Comparison of ENCODE assay signal across 17 cellular contexts in the genomic region with DNA sequence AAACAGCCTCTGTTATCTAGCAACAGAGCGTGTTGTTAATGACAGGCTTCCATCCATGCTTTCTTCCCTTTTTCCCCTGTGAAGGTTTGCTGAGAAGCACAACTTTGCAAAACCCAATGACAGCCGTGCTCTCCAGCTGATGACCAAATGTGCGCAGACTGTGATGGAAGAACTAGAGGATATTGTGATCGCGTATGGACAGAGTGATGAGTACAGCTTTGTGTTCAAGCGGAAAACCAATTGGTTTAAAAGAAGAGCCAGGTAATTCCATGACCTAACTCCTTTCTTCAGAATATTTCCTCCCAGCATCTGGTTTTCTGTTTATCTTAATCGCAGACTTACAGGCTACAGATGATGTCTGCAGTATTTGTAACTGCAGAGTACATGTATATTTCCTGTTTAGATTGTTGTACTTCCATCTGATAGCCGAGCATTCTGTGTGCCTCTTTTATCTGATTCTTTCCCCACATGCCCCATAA. TPM values are rescaled to one million over a fixed set of nuclear protein-coding genes. Genes with fewer than 3 reads are reported as not detected.
DNase-seq lines count a peak whose midpoint lies in the region; ATAC-seq and TF ChIP-seq lines count a peak whose summit lies in the region.
"Had no signal": no experiment of that assay in that cellular context is flagged by ENCODE, and none has a peak within 500 bp of the region (broad histone marks: within the 10 kb centered on the region; RNA-seq: fewer than 3 reads in every experiment).

No MANE protein-coding gene starts in this region.

- peaks cover 8% of the 10 kb centered on the region for H3K36me3 ChIP-seq in CD4-positive, alpha-beta memory T cell (ENCODE audit: insufficient read depth, low read length)
- peaks cover 0 to 14% (median 0%) of the 10 kb centered on the region in 3 experiments for H3K36me3 ChIP-seq in naive thymus-derived CD4-positive, alpha-beta T cell (ENCODE audit: control insufficient read depth in 2 of 3, insufficient read depth in 3 of 3, low read length in 3 of 3)

- no peak for ATAC-seq in activated T-helper 17 cell treated with anti-CD3 and anti-CD28 coated beads, Interleukin-2, amount 50 U/mL, for 72 hours (replicated peaks)
- no peak for ATAC-seq in naive thymus-derived CD4-positive, alpha-beta T cell
- ATAC-seq in GM21381 (IDR thresholded peaks at IDR 0.05; ENCODE audit: unreplicated experiment) (no peak), GM18517 (IDR thresholded peaks at IDR 0.05; ENCODE audit: unreplicated experiment) (no peak)
- ATAC-seq: lower lobe of right lung had no signal

- no peaks in the 10 kb centered on the region for H3K9me3 ChIP-seq in CD4-positive, alpha-beta memory T cell (ENCODE audit: control insufficient read depth in 1 of 2, low read length in 2 of 2)
- H3K9me3 ChIP-seq in naive thymus-derived CD4-positive, alpha-beta T cell (ENCODE audit: control insufficient read depth in 2 of 3, low read length in 3 of 3): no peaks in the 10 kb centered on the region
- H3K9me3 ChIP-seq: lower lobe of right lung had no signal

- intact Hi-C loops in CD4-positive, alpha-beta memory T cell (cut with micrococcal nuclease): no loop called here
- intact Hi-C loops in naive thymus-derived CD4-positive, alpha-beta T cell (cut with micrococcal nuclease): loop anchor here in 1 of 2 donors (5.0 kb wide), 1 partner anchor 161 kb away; no protein-coding TSS in a partner anchor

- peak overlapping the region in 3 of 8 donors; percentile 9 to 18 (median 10) for H3K4me3 Mint-ChIP-seq in CD4-positive, alpha-beta memory T cell
- peak overlapping the region; percentile 100 for H3K4me3 Mint-ChIP-seq in HFFc6
- H3K4me3 Mint-ChIP-seq in activated T-helper 17 cell treated with anti-CD3 and anti-CD28 coated beads, Interleukin-2, amount 50 U/mL, for 72 hours: peak overlapping the region; percentile 96
- peak overlapping the region in 6 of 10 donors; percentile 27 to 99 (median 78) for H3K4me3 Mint-ChIP-seq in naive thymus-derived CD4-positive, alpha-beta T cell

- H3K27me3 ChIP-seq in CD4-positive, alpha-beta memory T cell (ENCODE audit: insufficient read depth, low read length): no peaks in the 10 kb centered on the region
- H3K27me3 ChIP-seq in naive thymus-derived CD4-positive, alpha-beta T cell (ENCODE audit: control insufficient read depth in 2 of 2, insufficient read depth in 2 of 2, low read length in 2 of 2): no peaks in the 10 kb centered on the region

- CTCF ChIA-PET in CD4-positive, alpha-beta memory T cell (lab: Charles Lee; ENCODE audit: partially characterized antibody): interaction anchor here (1.3 to 6.0 kb wide), 3 partner anchors 9 to 15 kb away, joined by 5 to 34 read pairs (median 33); partner anchors contain the start of gene LSM11
- CTCF ChIA-PET in naive thymus-derived CD4-positive, alpha-beta T cell (lab: Charles Lee): interaction anchor here (2.5 kb wide), 1 partner anchor 11 kb away, joined by 19 read pairs; the partner anchor contains the start of gene LSM11

- peak overlapping the region in 4 of 7 donors; percentile 59 to 98 (median 72) for H3K27ac Mint-ChIP-seq in CD4-positive, alpha-beta memory T cell
- H3K27ac Mint-ChIP-seq in HFFc6: peak overlapping the region; percentile 41; the same call in 1 of the 2 replicates
- H3K27ac Mint-ChIP-seq in activated T-helper 17 cell treated with anti-CD3 and anti-CD28 coated beads, Interleukin-2, amount 50 U/mL, for 72 hours: no peak overlapping the region
- peak overlapping the region in 3 of 9 donors; percentile 38 to 92 (median 38) for H3K27ac Mint-ChIP-seq in naive thymus-derived CD4-positive, alpha-beta T cell

- H3K36me3 Mint-ChIP-seq in CD4-positive, alpha-beta memory T cell: peaks cover 12 to 25% of the 10 kb centered on the region in 2 donors
- H3K36me3 Mint-ChIP-seq in HFFc6 (ENCODE audit: low read depth): peaks cover 9% of the 10 kb centered on the region
- H3K36me3 Mint-ChIP-seq in activated T-helper 17 cell treated with anti-CD3 and anti-CD28 coated beads, Interleukin-2, amount 50 U/mL, for 72 hours (ENCODE audit: low read depth): peaks cover 68% of the 10 kb centered on the region
- H3K36me3 Mint-ChIP-seq in naive thymus-derived CD4-positive, alpha-beta T cell: peaks cover 0 to 27% (median 13%) of the 10 kb centered on the region in 5 donors

- no peaks in the 10 kb centered on the region for H3K27me3 Mint-ChIP-seq in CD4-positive, alpha-beta memory T cell
- no peaks in the 10 kb centered on the region for H3K27me3 Mint-ChIP-seq in HFFc6 (ENCODE audit: insufficient read depth)
- no peaks in the 10 kb centered on the region for H3K27me3 Mint-ChIP-seq in activated T-helper 17 cell treated with anti-CD3 and anti-CD28 coated beads, Interleukin-2, amount 50 U/mL, for 72 hours
- no peaks in the 10 kb centered on the region for H3K27me3 Mint-ChIP-seq in naive thymus-derived CD4-positive, alpha-beta T cell

- H3K4me3 ChIP-seq in CD4-positive, alpha-beta memory T cell (ENCODE audit: low read length in 2 of 2): no peak overlapping the region
- no peak overlapping the region for H3K4me3 ChIP-seq in naive thymus-derived CD4-positive, alpha-beta T cell (ENCODE audit: low read length)
- H3K4me3 ChIP-seq: lower lobe of right lung had no signal

- H3K4me1 ChIP-seq in CD4-positive, alpha-beta memory T cell (ENCODE audit: insufficient read depth, low read length): peaks cover 10% of the 10 kb centered on the region
- peaks cover 3 to 7% of the 10 kb centered on the region in 2 donors for H3K4me1 ChIP-seq in naive thymus-derived CD4-positive, alpha-beta T cell (ENCODE audit: control insufficient read depth in 2 of 2, insufficient read depth in 2 of 2, low read length in 2 of 2)

- no peak overlapping the region for H3K27ac ChIP-seq in CD4-positive, alpha-beta memory T cell (ENCODE audit: low read depth, low read length)
- no peak overlapping the region for H3K27ac ChIP-seq in naive thymus-derived CD4-positive, alpha-beta T cell (ENCODE audit: low read depth, low read length)

- POLR2A ChIA-PET in CD4-positive, alpha-beta memory T cell (lab: Charles Lee; ENCODE audit: partially characterized antibody): interaction anchor here (0.7 kb wide), 1 partner anchor 10 kb away, joined by 3 read pairs; the partner anchor contains the start of gene LSM11
- POLR2A ChIA-PET in naive thymus-derived CD4-positive, alpha-beta T cell (lab: Charles Lee): no interaction called here

- H3K9me3 Mint-ChIP-seq in CD4-positive, alpha-beta memory T cell: no peaks in the 10 kb centered on the region
- no peaks in the 10 kb centered on the region for H3K9me3 Mint-ChIP-seq in HFFc6
- H3K9me3 Mint-ChIP-seq in activated T-helper 17 cell treated with anti-CD3 and anti-CD28 coated beads, Interleukin-2, amount 50 U/mL, for 72 hours: no peaks in the 10 kb centered on the region
- H3K9me3 Mint-ChIP-seq in naive thymus-derived CD4-positive, alpha-beta T cell: peaks cover 0 to 1% (median 0%) of the 10 kb centered on the region in 11 donors

- DNase-seq in CD4-positive, alpha-beta memory T cell: no peak
- no peak for DNase-seq in HFFc6
- no peak for DNase-seq in naive thymus-derived CD4-positive, alpha-beta T cell
- no peak for DNase-seq in activated CD4-positive, CD25-positive, alpha-beta regulatory T cell treated with anti-CD3 and anti-CD28 coated beads, Interleukin-2, amount 50 U/mL, for 72 hours
- DNase-seq: activated CD4-positive, alpha-beta T cell treated with anti-CD3 and anti-CD28 coated beads, Interleukin-2, amount 50 U/mL, for 1 hour; AML-193; amygdala; effector CD8-positive, alpha-beta T cell; HCEC 1CT; lower lobe of right lung; NCI-H1092 treated with DMSO at 0.1 percent for 48 hours; NCI-H2081; NCI-H510A treated with DMSO at 0.1 percent for 48 hours; stimulated activated CD4-positive, alpha-beta T cell treated with anti-CD3 and anti-CD28 coated beads, Interleukin-12 subunit alpha, Interleukin-12 subunit beta, amount 100 ng/mL, for 4 hours had no signal

- H3K4me1 Mint-ChIP-seq in CD4-positive, alpha-beta memory T cell: peaks cover 11 to 24% (median 18%) of the 10 kb centered on the region in 4 donors
- H3K4me1 Mint-ChIP-seq in HFFc6 (ENCODE audit: low read depth): peaks cover 27% of the 10 kb centered on the region
- peaks cover 20% of the 10 kb centered on the region for H3K4me1 Mint-ChIP-seq in activated T-helper 17 cell treated with anti-CD3 and anti-CD28 coated beads, Interleukin-2, amount 50 U/mL, for 72 hours
- H3K4me1 Mint-ChIP-seq in naive thymus-derived CD4-positive, alpha-beta T cell: peaks cover 9 to 26% (median 23%) of the 10 kb centered on the region in 7 donors

- TF ChIP-seq CTCF in HFFc6 (IDR thresholded peaks at IDR 0.05): no peak

RNA-seq across cellular contexts. Expression of gene THG1L, which starts 1.6 kb away (rescaled TPM):
- 10 to 100 TPM in 1 of 2 experiments, 1 to 10 TPM in 1; 9.1 to 10.5 TPM for total RNA-seq in CD4-positive, alpha-beta memory T cell
- 1 to 10 TPM; 5.7 to 6.7 TPM for polyA plus RNA-seq in CD4-positive, alpha-beta memory T cell
- 10 to 100 TPM; 13.2 to 16.1 (median 13.5) TPM for total RNA-seq in HFFc6 (2021; fragmentation: NEBNext Ultra II Directional; extraction: Animal tissue kit (Norgen Biotek cat#: 25700))
- 10 to 100 TPM; 11.0 to 12.1 TPM for total RNA-seq in activated T-helper 17 cell treated with anti-CD3 and anti-CD28 coated beads, Interleukin-2, amount 50 U/mL, for 72 hours
- total RNA-seq in naive thymus-derived CD4-positive, alpha-beta T cell: 10 to 100 TPM in 1 of 5 experiments, 1 to 10 TPM in 4; 6.2 to 17.4 (median 7.4) TPM
- 1 to 10 TPM; 4.6 to 6.2 TPM for polyA plus RNA-seq in naive thymus-derived CD4-positive, alpha-beta T cell

RNA-seq across cellular contexts. Expression of gene LSM11, which starts 10.7 kb away (rescaled TPM):
- 1 to 10 TPM; 4.4 to 4.8 TPM for total RNA-seq in CD4-positive, alpha-beta memory T cell
- 1 to 10 TPM in 1 of 2 donors, under 1 TPM in 1; 0.57 to 1.0 TPM for polyA plus RNA-seq in CD4-positive, alpha-beta memory T cell
- 1 to 10 TPM; 2.0 to 2.9 (median 2.2) TPM for total RNA-seq in HFFc6 (2021; fragmentation: NEBNext Ultra II Directional; extraction: Animal tissue kit (Norgen Biotek cat#: 25700))
- total RNA-seq in activated T-helper 17 cell treated with anti-CD3 and anti-CD28 coated beads, Interleukin-2, amount 50 U/mL, for 72 hours: 1 to 10 TPM; 7.6 to 8.4 TPM
- 1 to 10 TPM; 1.6 to 5.0 (median 4.0) TPM for total RNA-seq in naive thymus-derived CD4-positive, alpha-beta T cell
- under 1 TPM; 0.50 to 0.92 TPM for polyA plus RNA-seq in naive thymus-derived CD4-positive, alpha-beta T cell
